11 cellular contexts compared by ENCODE assay signal in genomic region chr19:16363133-16363851, GRCh38. TPM values are rescaled to one million over a fixed set of nuclear protein-coding genes. Genes with fewer than 3 reads are reported as not detected.
DNase-seq lines count a peak whose midpoint lies in the region; ATAC-seq, FAIRE-seq and TF ChIP-seq lines count a peak whose summit lies in the region.
"Had no signal": no experiment of that assay in that cellular context is flagged by ENCODE, and none has a peak within 500 bp of the region (broad histone marks: within the 10 kb centered on the region; RNA-seq: fewer than 3 reads in every experiment).

No MANE protein-coding gene starts in this region.

- intact Hi-C loops in kidney (cut with DNase I), result no loop called here

- peak overlapping the region; percentile 78 for H3K27ac Mint-ChIP-seq in activated CD4-positive, alpha-beta T cell treated with anti-CD3 and anti-CD28 coated beads, Interleukin-2, amount 10 ng/mL, durations not matched to agents 7 days and 5 days
- H3K27ac Mint-ChIP-seq in stimulated activated naive B cell treated with anti-CD40 and anti-IgM and Interleukin-4, amounts not matched to agents 10 μg/mL and 1 μg/mL and 100 μg/mL, for 72 hours, result peak overlapping the region; percentile 84
- H3K27ac Mint-ChIP-seq in mesothelial cell of epicardium, result no peak overlapping the region

- TF ChIP-seq CTCF in kidney (IDR thresholded peaks at IDR 0.05; ENCODE audit: borderline replicate concordance, extremely low read depth, insufficient read depth) (no peak), mesothelial cell of epicardium (IDR thresholded peaks at IDR 0.05; ENCODE audit: unreplicated experiment) (no peak)

- H3K36me3 ChIP-seq in kidney (ENCODE audit: control insufficient read depth in 1 of 2, insufficient read depth in 2 of 2, low read length in 2 of 2), result peaks cover under 1 to 10% of the 10 kb centered on the region in 2 donors

- H3K9me3 ChIP-seq in kidney (ENCODE audit: control insufficient read depth in 1 of 2, low read length in 2 of 2), result no peaks in the 10 kb centered on the region

- CTCF ChIA-PET in activated CD4-positive, alpha-beta T cell treated with anti-CD3 and anti-CD28 coated beads, Interleukin-2, amount 10 ng/mL, durations not matched to agents 7 days and 5 days (lab: Charles Lee), result interaction anchor here (0.6 to 1.7 kb wide), 3 partner anchors 19 to 109 kb away, joined by 3 to 7 read pairs (median 4); no protein-coding TSS in a partner anchor

- no peak for FAIRE-seq in kidney (lab: Jason Lieb, UNC)

- H3K4me1 Mint-ChIP-seq in activated CD4-positive, alpha-beta T cell treated with anti-CD3 and anti-CD28 coated beads, Interleukin-2, amount 10 ng/mL, durations not matched to agents 7 days and 5 days, result peaks cover 83% of the 10 kb centered on the region
- peaks cover 0 to 66% of the 10 kb centered on the region in 2 donors for H3K4me1 Mint-ChIP-seq in stimulated activated naive B cell treated with anti-CD40 and anti-IgM and Interleukin-4, amounts not matched to agents 10 μg/mL and 1 μg/mL and 100 μg/mL, for 72 hours
- peaks cover 13% of the 10 kb centered on the region for H3K4me1 Mint-ChIP-seq in mesothelial cell of epicardium

- no peak for DNase-seq in activated CD4-positive, alpha-beta T cell treated with anti-CD3 and anti-CD28 coated beads, Interleukin-2, amount 10 ng/mL, durations not matched to agents 7 days and 5 days
- no peak for DNase-seq in activated CD4-positive, alpha-beta T cell treated with anti-CD3 and anti-CD28 coated beads for 48 hours
- peak; percentile 62 for DNase-seq in NCI-H510A treated with DMSO at 0.1 percent for 48 hours (lab: John Stamatoyannopoulos, UW)
- peak; percentile 86 for DNase-seq in kidney
- DNase-seq in stimulated activated naive B cell treated with anti-CD40 and anti-IgM and Interleukin-4, amounts not matched to agents 10 μg/mL and 1 μg/mL and 100 μg/mL, for 72 hours, result no peak
- no peak for DNase-seq in GF-D8 (lab: John Stamatoyannopoulos, UW)
- DNase-seq in mesothelial cell of epicardium (ENCODE audit: low spot score in 2 of 2, unreplicated experiment in 2 of 2), result no peak
- DNase-seq: amniotic stem cell, GOT3 had no signal

- POLR2A ChIA-PET in activated CD4-positive, alpha-beta T cell treated with anti-CD3 and anti-CD28 coated beads, Interleukin-2, amount 10 ng/mL, durations not matched to agents 7 days and 5 days (lab: Charles Lee), result interaction anchor here (0.6 kb wide), 1 partner anchor 33 kb away, joined by 4 read pairs; no protein-coding TSS in a partner anchor

- H3K4me3 Mint-ChIP-seq in activated CD4-positive, alpha-beta T cell treated with anti-CD3 and anti-CD28 coated beads, Interleukin-2, amount 10 ng/mL, durations not matched to agents 7 days and 5 days, result no peak overlapping the region
- H3K4me3 Mint-ChIP-seq in stimulated activated naive B cell treated with anti-CD40 and anti-IgM and Interleukin-4, amounts not matched to agents 10 μg/mL and 1 μg/mL and 100 μg/mL, for 72 hours, result no peak overlapping the region
- H3K4me3 Mint-ChIP-seq in mesothelial cell of epicardium, result no peak overlapping the region

- no peak for ATAC-seq in stimulated activated naive B cell treated with anti-CD40 and anti-IgM and Interleukin-4, amounts not matched to agents 10 μg/mL and 1 μg/mL and 100 μg/mL, for 72 hours (replicated peaks)
- ATAC-seq in HG03378 (IDR thresholded peaks at IDR 0.05; ENCODE audit: unreplicated experiment), result no peak
- ATAC-seq: SK-N-SH treated with all-trans-retinoic acid at 6 μM for 48 hours had no signal

- H3K4me1 ChIP-seq in kidney (ENCODE audit: control insufficient read depth in 1 of 2, insufficient read depth in 1 of 2, low read depth in 1 of 2, low read length in 2 of 2), result peaks cover 22 to 34% of the 10 kb centered on the region in 2 donors

- peak overlapping the region; percentile 39 to 80 for H3K27ac ChIP-seq in kidney (ENCODE audit: low read depth in 2 of 2, low read length in 2 of 2)

- H3K36me3 Mint-ChIP-seq in activated CD4-positive, alpha-beta T cell treated with anti-CD3 and anti-CD28 coated beads, Interleukin-2, amount 10 ng/mL, durations not matched to agents 7 days and 5 days (ENCODE audit: low read depth), result peaks cover 45% of the 10 kb centered on the region
- H3K36me3 Mint-ChIP-seq in stimulated activated naive B cell treated with anti-CD40 and anti-IgM and Interleukin-4, amounts not matched to agents 10 μg/mL and 1 μg/mL and 100 μg/mL, for 72 hours, result peaks cover 51 to 54% of the 10 kb centered on the region in 2 donors
- peaks cover 9% of the 10 kb centered on the region for H3K36me3 Mint-ChIP-seq in mesothelial cell of epicardium

- H3K4me3 ChIP-seq in kidney (ENCODE audit: low read length in 2 of 2), result no peak overlapping the region

- no peaks in the 10 kb centered on the region for H3K27me3 Mint-ChIP-seq in activated CD4-positive, alpha-beta T cell treated with anti-CD3 and anti-CD28 coated beads, Interleukin-2, amount 10 ng/mL, durations not matched to agents 7 days and 5 days
- H3K27me3 Mint-ChIP-seq in stimulated activated naive B cell treated with anti-CD40 and anti-IgM and Interleukin-4, amounts not matched to agents 10 μg/mL and 1 μg/mL and 100 μg/mL, for 72 hours, result no peaks in the 10 kb centered on the region
- no peaks in the 10 kb centered on the region for H3K27me3 Mint-ChIP-seq in mesothelial cell of epicardium (ENCODE audit: low read depth)

- H3K9ac ChIP-seq in kidney (ENCODE audit: low read length in 2 of 2), result peak overlapping the region in 1 of 2 donors; percentile 40

- no peaks in the 10 kb centered on the region for H3K9me3 Mint-ChIP-seq in activated CD4-positive, alpha-beta T cell treated with anti-CD3 and anti-CD28 coated beads, Interleukin-2, amount 10 ng/mL, durations not matched to agents 7 days and 5 days
- peaks cover 0 to 2% of the 10 kb centered on the region in 2 donors for H3K9me3 Mint-ChIP-seq in stimulated activated naive B cell treated with anti-CD40 and anti-IgM and Interleukin-4, amounts not matched to agents 10 μg/mL and 1 μg/mL and 100 μg/mL, for 72 hours
- no peaks in the 10 kb centered on the region for H3K9me3 Mint-ChIP-seq in mesothelial cell of epicardium

RNA-seq across cellular contexts. Expression of gene KLF2, which starts 38.7 kb away (rescaled TPM):
- total RNA-seq in activated CD4-positive, alpha-beta T cell treated with anti-CD3 and anti-CD28 coated beads, Interleukin-2, amount 10 ng/mL, durations not matched to agents 7 days and 5 days, result 100 to 1,000 TPM; 253 to 255 TPM
- total RNA-seq in kidney, result 131 TPM
- 114 TPM for polyA plus RNA-seq in kidney (ENCODE audit: insufficient read depth, low read depth, low replicate concordance)
- total RNA-seq in mesothelial cell of epicardium, result 10.9 to 12.8 TPM (median 12.3 TPM) in 3 replicates

Comparison
In these comparisons a context has a peak if more than half of its experiments do, and no peak if none do; other contexts are left out.
1. DNase-seq: peak in NCI-H510A treated with DMSO at 0.1 percent for 48 hours (single experiment) and kidney (single experiment); none in activated CD4-positive, alpha-beta T cell treated with anti-CD3 and anti-CD28 coated beads, Interleukin-2, amount 10 ng/mL, durations not matched to agents 7 days and 5 days (single experiment), activated CD4-positive, alpha-beta T cell treated with anti-CD3 and anti-CD28 coated beads for 48 hours (single experiment), stimulated activated naive B cell treated with anti-CD40 and anti-IgM and Interleukin-4, amounts not matched to agents 10 μg/mL and 1 μg/mL and 100 μg/mL, for 72 hours (single experiment), GF-D8 (single experiment) and mesothelial cell of epicardium (0 of 2).